Comparison of ENCODE assay signal across 13 cellular contexts in genomic region chr4:119729815-119730643, GRCh38.
A peak's percentile ranks its signal among the peaks of the same experiment; 100 is the strongest.
DNase-seq lines count a peak whose midpoint lies in the region; ATAC-seq and TF ChIP-seq lines count a peak whose summit lies in the region.
"Had no signal": no experiment of that assay in that cellular context is flagged by ENCODE, and none has a peak within 500 bp of the region (broad histone marks: within the 10 kb centered on the region; RNA-seq: fewer than 3 reads in every experiment).

No MANE protein-coding gene starts in this region.

- H3K36me3 ChIP-seq in gastrocnemius medialis = no peaks in the 10 kb centered on the region
- H3K36me3 ChIP-seq: tibial nerve had no signal

- no peaks in the 10 kb centered on the region for H3K27me3 ChIP-seq in gastrocnemius medialis
- H3K27me3 ChIP-seq: tibial nerve had no signal

- H3K4me1 ChIP-seq in gastrocnemius medialis = peaks cover 39 to 43% of the 10 kb centered on the region in 2 donors

- TF ChIP-seq CTCF in RWPE1 (conservative IDR thresholded peaks at IDR 0.05; ENCODE audit: low read depth) (no peak), foreskin fibroblast (IDR thresholded peaks at IDR 0.05; ENCODE audit: low read depth, low read length) (no peak), gastrocnemius medialis (IDR thresholded peaks at IDR 0.05 in 4 of 5, conservative IDR thresholded peaks at IDR 0.05 in 1 of 5) (no peak)

- intact Hi-C loops in gastrocnemius medialis (cut with DNase I; ENCODE audit: low total_unique reads) = no loop called here

- POLR2A ChIA-PET in RWPE1 (lab: Yijun Ruan, JAX; ENCODE audit: low non-redundant PET) = no interaction called here

- peak; percentile 76 for DNase-seq in GM04504 (ENCODE audit: low read depth)
- peak; percentile 26 for DNase-seq in RWPE1 (ENCODE audit: low spot score)
- peak; percentile 91 to 95 for DNase-seq in foreskin fibroblast
- DNase-seq in gastrocnemius medialis = no peak
- DNase-seq in inferior parietal cortex (ENCODE audit: extremely low spot score) = no peak
- DNase-seq in activated effector memory CD4-positive, alpha-beta T cell treated with anti-CD3 and anti-CD28 coated beads, Interleukin-2, amount 50 U/mL, for 16 hours = no peak
- DNase-seq: activated CD4-positive, CD25-positive, alpha-beta regulatory T cell; effector memory CD8-positive, alpha-beta T cell; NCI-H1694 had no signal

- H3K9me3 ChIP-seq in gastrocnemius medialis = no peaks in the 10 kb centered on the region
- H3K9me3 ChIP-seq: tibial nerve had no signal

- CTCF ChIA-PET in RWPE1 (lab: Yijun Ruan, JAX) = no interaction called here

- no peak overlapping the region for H3K27ac ChIP-seq in RWPE1
- peak overlapping the region; percentile 22 to 59 (median 42) for H3K27ac ChIP-seq in gastrocnemius medialis

- no peak overlapping the region for H3K4me3 ChIP-seq in foreskin fibroblast (ENCODE audit: low read depth in 1 of 2, low read length in 2 of 2)
- H3K4me3 ChIP-seq in gastrocnemius medialis = no peak overlapping the region
- H3K4me3 ChIP-seq: tibial nerve had no signal

- TF ChIP-seq POLR2A in gastrocnemius medialis (IDR thresholded peaks at IDR 0.05) = no peak

- in situ Hi-C loops in gastrocnemius medialis (cut with MboI; ENCODE audit: low sequenced_read_pairs in 4 of 4) = no loop called here

- ATAC-seq in gastrocnemius medialis (peak in 1 of 2 donors; percentile 54), GM21367 (IDR thresholded peaks at IDR 0.05; ENCODE audit: unreplicated experiment) (no peak), HG03520 (IDR thresholded peaks at IDR 0.05; ENCODE audit: unreplicated experiment) (no peak)
- ATAC-seq: effector memory CD8-positive, alpha-beta T cell; sciatic nerve had no signal

Comparison
In these comparisons a context has a peak if more than half of its experiments do, and no peak if none do; other contexts are left out.
1. DNase-seq: peak in GM04504 (single experiment), RWPE1 (single experiment) and foreskin fibroblast (2 of 2); none in gastrocnemius medialis (0 of 2), inferior parietal cortex (single experiment) and activated effector memory CD4-positive, alpha-beta T cell treated with anti-CD3 and anti-CD28 coated beads, Interleukin-2, amount 50 U/mL, for 16 hours (single experiment).